8 cellular contexts compared by ENCODE assay signal in genomic region chr1:145964328-145965118, GRCh38. TPM values are rescaled to one million over a fixed set of nuclear protein-coding genes. Genes with fewer than 3 reads are reported as not detected.
A peak's percentile ranks its signal among the peaks of the same experiment; 100 is the strongest.
DNase-seq lines count a peak whose midpoint lies in the region; ATAC-seq and TF ChIP-seq lines count a peak whose summit lies in the region.

TSS of gene ANKRD34A (minus strand) at chr1:145964575. CDS start at chr1:145961759, 2,816 bp downstream.
TSS of gene POLR3GL (plus strand) at chr1:145964690. CDS start at chr1:145974866, 10,176 bp downstream.

- H3K36me3 ChIP-seq in H7 (replicated peaks; ENCODE audit: control insufficient read depth, insufficient read depth, low read length) (no peaks in the 10 kb centered on the region), Loucy (ENCODE audit: insufficient read depth, low read length) (no peaks in the 10 kb centered on the region), neural progenitor cell (no peaks in the 10 kb centered on the region), stomach smooth muscle (ENCODE audit: control insufficient read depth in 2 of 2, insufficient read depth in 2 of 2, low read length in 2 of 2) (no peaks in the 10 kb centered on the region)

- peak within 1 kb of the TSS; percentile 71 for H3K4me3 ChIP-seq in H7 (ENCODE audit: insufficient read depth, low read depth, low read length)
- H3K4me3 ChIP-seq in Loucy (ENCODE audit: low read length, poor library complexity, severe bottlenecking) = peak within 1 kb of the TSS; percentile 86
- peak within 1 kb of the TSS; percentile 67 for H3K4me3 ChIP-seq in neural progenitor cell
- peak within 1 kb of the TSS; percentile 88 for H3K4me3 ChIP-seq in stomach smooth muscle (ENCODE audit: low read length in 2 of 2)

- H3K9me3 ChIP-seq in Loucy (ENCODE audit: insufficient read depth, low read depth, low read length) (no peaks in the 10 kb centered on the region), neural progenitor cell (ENCODE audit: low read depth) (peaks cover 6% of the 10 kb centered on the region), stomach smooth muscle (ENCODE audit: control insufficient read depth in 2 of 2, low read length in 2 of 2) (peaks cover 0 to 6% of the 10 kb centered on the region in 2 donors)

- peak; percentile 86 for ATAC-seq in foreskin keratinocyte

- H3K79me2 ChIP-seq in Loucy (ENCODE audit: insufficient read depth, low read length) (peaks cover 43% of the 10 kb centered on the region; the same call in 1 of the 2 replicates), neural progenitor cell (ENCODE audit: low read depth) (no peaks in the 10 kb centered on the region)

- H3K9ac ChIP-seq in Loucy (ENCODE audit: low read depth, low read length, poor library complexity, severe bottlenecking) = peak within 1 kb of the TSS; percentile 80
- H3K9ac ChIP-seq in neural progenitor cell = no peak within 1 kb of the TSS
- peak within 1 kb of the TSS; percentile 88 to 89 for H3K9ac ChIP-seq in stomach smooth muscle (ENCODE audit: low read length in 2 of 2)

- H4K20me1 ChIP-seq in Loucy (ENCODE audit: insufficient read depth, low read length, poor library complexity, severe bottlenecking) (no peaks in the 10 kb centered on the region), neural progenitor cell (ENCODE audit: low read depth) (no peaks in the 10 kb centered on the region)

- peaks cover 16% of the 10 kb centered on the region for H3K27me3 Mint-ChIP-seq in neural progenitor cell (ENCODE audit: insufficient read depth, low read depth)

- H3F3A ChIP-seq in Loucy (ENCODE audit: low read depth) (0 out of 2 replicates have a peak, but pooled peaks cover 8% of the 10 kb centered on the region), neural progenitor cell (ENCODE audit: low read depth) (peaks cover 16% of the 10 kb centered on the region)

- in situ Hi-C loops in G401 (cut with HindIII; ENCODE audit: low sequenced_read_pairs) = no loop called here

- H3K4me1 ChIP-seq in Loucy (ENCODE audit: insufficient read depth, low read length, poor library complexity, severe bottlenecking) = peaks cover 31% of the 10 kb centered on the region
- peaks cover 15% of the 10 kb centered on the region for H3K4me1 ChIP-seq in foreskin keratinocyte
- H3K4me1 ChIP-seq in neural progenitor cell = peaks cover 27% of the 10 kb centered on the region
- peaks cover 41% of the 10 kb centered on the region for H3K4me1 ChIP-seq in stomach smooth muscle (ENCODE audit: control insufficient read depth, insufficient read depth, low read length)

- peaks cover 46% of the 10 kb centered on the region for H3K4me1 Mint-ChIP-seq in neural progenitor cell

- peaks cover 2% of the 10 kb centered on the region for H3K36me3 Mint-ChIP-seq in neural progenitor cell

- H3K4me3 Mint-ChIP-seq in neural progenitor cell = peak within 1 kb of the TSS; percentile 93

- H3K9me2 ChIP-seq in Loucy (replicated peaks; ENCODE audit: low read depth, low read length) = no peaks in the 10 kb centered on the region

- DNase-seq in G401 (ENCODE audit: low spot score) = peak; percentile 99
- peak; percentile 89 for DNase-seq in H7
- peak; percentile 100 for DNase-seq in SHP77 (lab: John Stamatoyannopoulos, UW)
- peak; percentile 97 for DNase-seq in activated effector memory CD4-positive, alpha-beta T cell treated with anti-CD3 and anti-CD28 coated beads, Interleukin-2, amount 50 U/mL, for 16 hours
- peak; percentile 78 to 92 for DNase-seq in foreskin keratinocyte
- DNase-seq in neural progenitor cell (ENCODE audit: low spot score) = peak; percentile 93

- H3K27ac ChIP-seq in foreskin keratinocyte (peak within 1 kb of the TSS; percentile 11), neural progenitor cell (no peak within 1 kb of the TSS), stomach smooth muscle (ENCODE audit: low read length) (peak within 1 kb of the TSS; percentile 74)

- H3K27me3 ChIP-seq in H7 (ENCODE audit: control insufficient read depth, insufficient read depth, low read length) (peaks cover 47% of the 10 kb centered on the region), Loucy (ENCODE audit: insufficient read depth, low read length, poor library complexity, severe bottlenecking) (no peaks in the 10 kb centered on the region), foreskin keratinocyte (no peaks in the 10 kb centered on the region), neural progenitor cell (peaks cover 55% of the 10 kb centered on the region), stomach smooth muscle (ENCODE audit: control insufficient read depth in 1 of 2, insufficient read depth in 2 of 2, low read length in 2 of 2) (no peaks in the 10 kb centered on the region)

- H3K27ac Mint-ChIP-seq in neural progenitor cell = peak within 1 kb of the TSS; percentile 92

- H2AFZ ChIP-seq in Loucy (ENCODE audit: low read length) = peak within 1 kb of the TSS; percentile 93
- H2AFZ ChIP-seq in neural progenitor cell (replicated peaks) = peak within 1 kb of the TSS; percentile 93

- H3K4me2 ChIP-seq in Loucy (ENCODE audit: low read depth, low read length, poor library complexity, severe bottlenecking) = peak within 1 kb of the TSS; percentile 83
- H3K4me2 ChIP-seq in neural progenitor cell = peak within 1 kb of the TSS; percentile 84

- H3K9me3 Mint-ChIP-seq in neural progenitor cell = peaks cover 10% of the 10 kb centered on the region

- TF ChIP-seq CTCF in Loucy (conservative IDR thresholded peaks at IDR 0.05; ENCODE audit: low read length) = no peak
- TF ChIP-seq CTCF in foreskin keratinocyte (conservative IDR thresholded peaks at IDR 0.05) = no peak
- no peak for TF ChIP-seq CTCF in neural progenitor cell (IDR thresholded peaks at IDR 0.05)

RNA-seq across cellular contexts. Expression of gene ANKRD34A, which starts in this region (rescaled TPM):
- total RNA-seq in G401 (2014; rRNA removed; shearing (Covaris generic)) = 2.5 and 16.1 TPM in 2 replicates
- total RNA-seq in H7 (2014; rRNA removed; shearing (Covaris generic)) = 0.52 and 0.62 TPM in 2 replicates
- total RNA-seq in foreskin keratinocyte (1.0 and 1.1 TPM in 2 replicates), neural progenitor cell (ENCODE audit: low replicate concordance) (0.06 and 0.28 TPM in 2 replicates)
- 1.2 TPM in 2 replicates for polyA plus RNA-seq in foreskin keratinocyte

RNA-seq across cellular contexts. Expression of gene POLR3GL, which starts in this region (rescaled TPM):
- 13.4 and 13.5 TPM in 2 replicates for total RNA-seq in G401 (2014; rRNA removed; shearing (Covaris generic))
- total RNA-seq in H7 (2014; rRNA removed; shearing (Covaris generic)) = 6.3 and 11.6 TPM in 2 replicates
- 16.4 and 17.5 TPM in 2 replicates for total RNA-seq in foreskin keratinocyte
- polyA plus RNA-seq in foreskin keratinocyte = 22.6 and 22.9 TPM in 2 replicates
- 11.1 and 12.0 TPM in 2 replicates for total RNA-seq in neural progenitor cell (ENCODE audit: low replicate concordance)
